In genomic region chr11:7416080-7416479, GRCh38 we compare ENCODE assay signal across 20 cellular contexts.
A peak's percentile ranks its signal among the peaks of the same experiment; 100 is the strongest.
DNase-seq lines count a peak whose midpoint lies in the region; ATAC-seq and TF ChIP-seq lines count a peak whose summit lies in the region.
"Had no signal": no experiment of that assay in that cellular context is flagged by ENCODE, and none has a peak within 500 bp of the region (broad histone marks: within the 10 kb centered on the region; RNA-seq: fewer than 3 reads in every experiment).

No MANE protein-coding gene starts in this region.

- no peaks in the 10 kb centered on the region; the same call in 1 of the 2 replicates for H3K27me3 ChIP-seq in H9 (ENCODE audit: insufficient read depth, low read length)
- H3K27me3 ChIP-seq in endodermal cell (ENCODE audit: control insufficient read depth, insufficient read depth, low read length, poor library complexity, severe bottlenecking): no peaks in the 10 kb centered on the region
- H3K27me3 ChIP-seq: BE2C; BLaER1 treated with 17β-estradiol and CSF1 and Interleukin-3, amounts not matched to agents 10 nM and 100 nM had no signal

- H2BK120ac ChIP-seq in H9 (ENCODE audit: low read depth, low read length, poor library complexity, severe bottlenecking): no peak overlapping the region

- no peaks in the 10 kb centered on the region for H4K20me1 ChIP-seq in H9 (ENCODE audit: control insufficient read depth, insufficient read depth, insufficient read length)
- H4K20me1 ChIP-seq: BLaER1 treated with 17β-estradiol and CSF1 and Interleukin-3, amounts not matched to agents 10 nM and 100 nM had no signal

- H3K4me2 ChIP-seq in H9 (ENCODE audit: insufficient read depth, insufficient read length, low read length): no peak overlapping the region
- H3K4me2 ChIP-seq: A549 had no signal

- H3K23ac ChIP-seq in H9 (ENCODE audit: insufficient read length, low read depth, low read length): no peak overlapping the region

- H3K27ac Mint-ChIP-seq in H9: peak overlapping the region in 2 of 3 experiments; percentile 1 to 78; a peak in 4 of 7 replicates
- peak overlapping the region; percentile 15 for H3K27ac Mint-ChIP-seq in endodermal cell
- H3K27ac Mint-ChIP-seq: CD14-positive monocyte; CD4-positive, alpha-beta T cell had no signal

- no peak overlapping the region for H2AK5ac ChIP-seq in H9 (ENCODE audit: insufficient read length, low read length)

- peaks cover 29 to 34% of the 10 kb centered on the region in 2 experiments for H3K4me1 Mint-ChIP-seq in H9
- H3K4me1 Mint-ChIP-seq in endodermal cell: no peaks in the 10 kb centered on the region
- H3K4me1 Mint-ChIP-seq: CD8-positive, alpha-beta memory T cell had no signal

- H2BK5ac ChIP-seq in H9 (ENCODE audit: insufficient read length, low read length): no peak overlapping the region

- H2BK20ac ChIP-seq in H9 (ENCODE audit: low read depth, low read length, poor library complexity, severe bottlenecking): no peak overlapping the region

- H3K9me3 ChIP-seq in H9 (ENCODE audit: control insufficient read depth, low read depth, low read length): no peaks in the 10 kb centered on the region
- no peaks in the 10 kb centered on the region for H3K9me3 ChIP-seq in endodermal cell (ENCODE audit: control insufficient read depth, low read length)
- H3K9me3 ChIP-seq in mucosa of descending colon: no peaks in the 10 kb centered on the region
- H3K9me3 ChIP-seq: A549, BE2C had no signal

- H3K23me2 ChIP-seq in H9 (ENCODE audit: insufficient read length, low read depth, low read length, poor library complexity, severe bottlenecking): no peaks in the 10 kb centered on the region

- ATAC-seq in mucosa of descending colon (peak; percentile 89), HG02981 (IDR thresholded peaks at IDR 0.05; ENCODE audit: unreplicated experiment) (no peak)

- no peak overlapping the region for H3K56ac ChIP-seq in H9 (ENCODE audit: insufficient read length, low read depth, low read length)

- H3K18ac ChIP-seq in H9 (ENCODE audit: insufficient read length, low read depth, low read length): no peak overlapping the region

- H3K9ac ChIP-seq in H9 (ENCODE audit: extremely low read depth, insufficient read length, low read length) (no peak overlapping the region), endodermal cell (ENCODE audit: extremely low read depth, low read length, poor library complexity, severe bottlenecking) (no peak overlapping the region)
- H3K9ac ChIP-seq: BLaER1 treated with 17β-estradiol and CSF1 and Interleukin-3, amounts not matched to agents 10 nM and 100 nM; GM23248 had no signal

- H2BK12ac ChIP-seq in H9 (ENCODE audit: insufficient read length, low read depth, low read length): no peak overlapping the region

- no peak overlapping the region for H2AFZ ChIP-seq in H9 (ENCODE audit: low read length)
- H2AFZ ChIP-seq: GM23248 had no signal

- H4K8ac ChIP-seq in H9 (replicated peaks; ENCODE audit: insufficient read length, low read depth, low read length): no peak overlapping the region

- no peak overlapping the region for H2BK15ac ChIP-seq in H9 (ENCODE audit: low read depth, low read length)

- H3K9me3 Mint-ChIP-seq in H9: peaks cover 0 to 2% of the 10 kb centered on the region in 2 experiments; a peak in 1 of 5 replicates
- no peaks in the 10 kb centered on the region for H3K9me3 Mint-ChIP-seq in endodermal cell

- no peaks in the 10 kb centered on the region for H3K79me1 ChIP-seq in H9 (ENCODE audit: insufficient read depth, low read depth, low read length, poor library complexity, severe bottlenecking)

- H3K4ac ChIP-seq in H9 (ENCODE audit: low read depth, low read length): no peak overlapping the region

- DNase-seq in H9: no peak
- DNase-seq in endodermal cell: no peak
- peak in 1 of 3 donors; percentile 60 for DNase-seq in mucosa of descending colon
- no peak for DNase-seq in NCI-H2196 treated with DMSO at 0.1 percent for 48 hours (lab: John Stamatoyannopoulos, UW; ENCODE audit: unreplicated experiment)
- no peak for DNase-seq in DMS79 treated with DMSO at 0.1 percent for 48 hours (lab: John Stamatoyannopoulos, UW)
- DNase-seq: 8988T; ACHN; AML-193; BE2C; CD4-positive, alpha-beta T cell; CD8-positive, alpha-beta memory T cell; DMS 273 treated with DMSO at 0.1 percent for 48 hours; DMS79; GF-D8; GM23248; HCEC 1CT had no signal

- intact Hi-C loops in mucosa of descending colon (cut with DNase I, micrococcal nuclease): no loop called here

- TF ChIP-seq CTCF in H9 (conservative IDR thresholded peaks at IDR 0.05) (no peak), endodermal cell (conservative IDR thresholded peaks at IDR 0.05) (no peak), mucosa of descending colon (IDR thresholded peaks at IDR 0.05) (no peak)

- H3K4me3 Mint-ChIP-seq in H9: peak overlapping the region in 1 of 2 experiments; percentile 35; a peak in 1 of 5 replicates
- no peak overlapping the region for H3K4me3 Mint-ChIP-seq in endodermal cell
- H3K4me3 Mint-ChIP-seq: CD14-positive monocyte; CD4-positive, alpha-beta T cell; CD8-positive, alpha-beta memory T cell had no signal

- no CpG with 5 or more reads among the region's 4 CpGs for WGBS in H9 (ENCODE audit: extremely low coverage, insufficient read length, low lambda C conversion rate)
- 29 to 56% methylated on average over 1 to 3 of the region's 4 CpGs for WGBS in endodermal cell (ENCODE audit: insufficient coverage in 1 of 2, insufficient read length in 1 of 2), 2 experiments

- no peaks in the 10 kb centered on the region for H3K36me3 ChIP-seq in endodermal cell (ENCODE audit: control insufficient read depth, insufficient read depth, low read length)
- H3K36me3 ChIP-seq in mucosa of descending colon (ENCODE audit: low read depth): no peaks in the 10 kb centered on the region
- H3K36me3 ChIP-seq: BE2C; BLaER1 treated with 17β-estradiol and CSF1 and Interleukin-3, amounts not matched to agents 10 nM and 100 nM had no signal

- H4K91ac ChIP-seq in H9 (ENCODE audit: insufficient read length, low read depth, low read length): no peak overlapping the region

- no peak overlapping the region for H4K5ac ChIP-seq in H9 (ENCODE audit: insufficient read length, low read depth, low read length)

- peak overlapping the region; percentile 48; the same call in 1 of the 2 replicates for H3K14ac ChIP-seq in H9 (ENCODE audit: insufficient read depth, low read length)

- H3K4me1 ChIP-seq in H9 (ENCODE audit: insufficient read depth, low read length): peaks cover 15% of the 10 kb centered on the region; the same call in 1 of the 2 replicates
- no peaks in the 10 kb centered on the region for H3K4me1 ChIP-seq in endodermal cell (ENCODE audit: control insufficient read depth, insufficient read depth, low read length)
- peaks cover 3% of the 10 kb centered on the region for H3K4me1 ChIP-seq in mucosa of descending colon (ENCODE audit: low read depth)
- H3K4me1 ChIP-seq: A549 had no signal

- no peak overlapping the region for H3K4me3 ChIP-seq in endodermal cell (ENCODE audit: low read length)
- H3K4me3 ChIP-seq in mucosa of descending colon: no peak overlapping the region
- H3K4me3 ChIP-seq: A549; BLaER1 treated with 17β-estradiol and CSF1 and Interleukin-3, amounts not matched to agents 10 nM and 100 nM; GM23248 had no signal

- no peaks in the 10 kb centered on the region; the same call in 1 of the 2 replicates for H3K27me3 Mint-ChIP-seq in H9 (ENCODE audit: low read depth)
- H3K27me3 Mint-ChIP-seq in endodermal cell (ENCODE audit: insufficient read depth): no peaks in the 10 kb centered on the region

- no peak overlapping the region for H3T11ph ChIP-seq in H9 (ENCODE audit: low read length)

- H3K27ac ChIP-seq in H9 (ENCODE audit: insufficient read length, low read depth, low read length) (no peak overlapping the region), endodermal cell (ENCODE audit: low read depth, low read length) (no peak overlapping the region)
- H3K27ac ChIP-seq: A549; BLaER1 treated with 17β-estradiol and CSF1 and Interleukin-3, amounts not matched to agents 10 nM and 100 nM; GM23248 had no signal

- H3K36me3 Mint-ChIP-seq in H9 (ENCODE audit: insufficient read depth in 1 of 3, low read depth in 3 of 3): no peaks in the 10 kb centered on the region; a peak in 1 of 7 replicates
- no peaks in the 10 kb centered on the region for H3K36me3 Mint-ChIP-seq in endodermal cell (ENCODE audit: low read depth)
- H3K36me3 Mint-ChIP-seq: CD14-positive monocyte had no signal

- no peaks in the 10 kb centered on the region for H3K79me2 ChIP-seq in H9 (ENCODE audit: insufficient read depth, low read length)
